In the genomic region with DNA sequence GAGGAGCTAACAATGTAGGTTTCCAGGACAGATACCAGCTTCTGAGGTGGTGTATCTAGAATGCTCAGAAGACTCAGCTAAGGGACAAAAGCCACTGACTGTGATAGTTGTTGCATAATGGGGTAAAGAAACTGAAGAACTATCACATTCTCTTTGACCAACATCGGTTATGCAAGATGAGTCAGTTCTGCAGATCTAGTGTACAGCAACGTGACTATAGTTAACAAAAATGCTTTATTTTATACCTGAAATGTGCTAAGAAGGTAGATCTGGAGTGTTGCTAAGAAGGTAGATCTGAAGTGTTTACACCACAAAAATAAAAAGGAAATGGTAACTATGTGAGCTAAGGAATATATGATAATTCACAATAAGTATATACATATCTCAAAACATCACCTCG, we compare ENCODE assay signal across 30 cellular contexts. TPM values are rescaled to one million over a fixed set of nuclear protein-coding genes. Genes with fewer than 3 reads are reported as not detected.
"Had no signal": no experiment of that assay in that cellular context is flagged by ENCODE, and none has a peak within 500 bp of the region (broad histone marks: within the 10 kb centered on the region; RNA-seq: fewer than 3 reads in every experiment).

No MANE protein-coding gene starts in this region.

- DNase-seq: activated CD4-positive, alpha-beta T cell treated with anti-CD3 and anti-CD28 coated beads, Interleukin-2, amount 10 ng/mL, durations not matched to agents 24 days and 14 days; activated CD4-positive, alpha-beta T cell treated with anti-CD3 and anti-CD28 coated beads, Interleukin-2, amount 50 U/mL, for 4 hours; activated CD8-positive, alpha-beta T cell treated with anti-CD3 and anti-CD28 coated beads, Interleukin-2, amount 10 ng/mL, durations not matched to agents 7 days and 5 days; activated gamma-delta T cell; activated naive CD4-positive, alpha-beta T cell treated with Interleukin-2 at 50 U/mL for 16 hours; activated naive CD8-positive, alpha-beta T cell treated with anti-CD3 and anti-CD28 coated beads, Interleukin-2, amount 10 ng/mL, durations not matched to agents 7 days and 5 days; activated T-cell treated with anti-CD3 and anti-CD28 coated beads, Interleukin-2, amount 50 U/mL, for 24 hours; amygdala; Karpas-422; MG63; NCI-H1048; NCI-H1105 treated with DMSO at 0.1 percent for 48 hours; NCI-H1436; NCI-H1694; NCI-H1930; NCI-H345; NCI-H524 treated with DMSO at 0.1 percent for 48 hours; OCI-M1; RPMI8226; SHP77 treated with DMSO at 0.1 percent for 48 hours; T-helper 1 cell; T-helper 2 cell; T-helper 9 cell had no signal

- H3K4me3 Mint-ChIP-seq: activated CD4-positive, alpha-beta T cell treated with anti-CD3 and anti-CD28 coated beads, Interleukin-2, amount 10 ng/mL, durations not matched to agents 24 days and 14 days; activated CD8-positive, alpha-beta T cell treated with anti-CD3 and anti-CD28 coated beads, Interleukin-2, amount 10 ng/mL, durations not matched to agents 7 days and 5 days; activated naive CD4-positive, alpha-beta T cell treated with anti-CD3 and anti-CD28 coated beads, Interleukin-2, amount 50 U/mL, for 24 hours; activated naive CD8-positive, alpha-beta T cell treated with anti-CD3 and anti-CD28 coated beads, Interleukin-2, amount 10 ng/mL, durations not matched to agents 7 days and 5 days; activated T-cell treated with anti-CD3 and anti-CD28 coated beads, Interleukin-2, amount 50 U/mL, for 24 hours had no signal

- H3K27ac Mint-ChIP-seq: activated CD4-positive, alpha-beta T cell treated with anti-CD3 and anti-CD28 coated beads, Interleukin-2, amount 10 ng/mL, durations not matched to agents 24 days and 14 days; activated CD8-positive, alpha-beta T cell treated with anti-CD3 and anti-CD28 coated beads, Interleukin-2, amount 10 ng/mL, durations not matched to agents 7 days and 5 days; activated naive CD4-positive, alpha-beta T cell treated with anti-CD3 and anti-CD28 coated beads, Interleukin-2, amount 50 U/mL, for 24 hours; activated naive CD8-positive, alpha-beta T cell treated with anti-CD3 and anti-CD28 coated beads, Interleukin-2, amount 10 ng/mL, durations not matched to agents 7 days and 5 days; activated T-cell treated with anti-CD3 and anti-CD28 coated beads, Interleukin-2, amount 50 U/mL, for 24 hours; activated T-helper 2 cell treated with anti-CD3 and anti-CD28 coated beads, Interferon-gamma antibody, Interleukin-2, Interleukin-4, amounts not matched to agents 10 μg/mL and 5 μg/mL and 100 μg/mL, durations not matched to agents 14 hours and 24 hours and 36 hours had no signal

- H3K9me3 Mint-ChIP-seq: activated CD4-positive, alpha-beta T cell treated with anti-CD3 and anti-CD28 coated beads, Interleukin-2, amount 10 ng/mL, durations not matched to agents 24 days and 14 days; activated naive CD4-positive, alpha-beta T cell treated with anti-CD3 and anti-CD28 coated beads, Interleukin-2, amount 50 U/mL, for 24 hours; activated naive CD8-positive, alpha-beta T cell treated with anti-CD3 and anti-CD28 coated beads, Interleukin-2, amount 10 ng/mL, durations not matched to agents 7 days and 5 days; activated T-cell treated with anti-CD3 and anti-CD28 coated beads, Interleukin-2, amount 50 U/mL, for 24 hours; activated T-helper 2 cell treated with anti-CD3 and anti-CD28 coated beads, Interferon-gamma antibody, Interleukin-2, Interleukin-4, amounts not matched to agents 10 μg/mL and 5 μg/mL and 100 μg/mL, durations not matched to agents 14 hours and 24 hours and 36 hours had no signal

- H3K4me1 ChIP-seq: ascending aorta had no signal

- H3K36me3 ChIP-seq: ascending aorta, MG63 had no signal

- H3K27me3 Mint-ChIP-seq: activated naive CD4-positive, alpha-beta T cell treated with anti-CD3 and anti-CD28 coated beads, Interleukin-2, amount 50 U/mL, for 24 hours; activated naive CD8-positive, alpha-beta T cell treated with anti-CD3 and anti-CD28 coated beads, Interleukin-2, amount 10 ng/mL, durations not matched to agents 7 days and 5 days had no signal

- H3K27me3 ChIP-seq: ascending aorta, MG63 had no signal

- H3K27ac ChIP-seq: ascending aorta had no signal

- H3K36me3 Mint-ChIP-seq: activated naive CD4-positive, alpha-beta T cell treated with anti-CD3 and anti-CD28 coated beads, Interleukin-2, amount 50 U/mL, for 24 hours; activated naive CD8-positive, alpha-beta T cell treated with anti-CD3 and anti-CD28 coated beads, Interleukin-2, amount 10 ng/mL, durations not matched to agents 7 days and 5 days had no signal

- H3K9me3 ChIP-seq: ascending aorta, MG63 had no signal

- H3K4me1 Mint-ChIP-seq: activated CD4-positive, alpha-beta T cell treated with anti-CD3 and anti-CD28 coated beads, Interleukin-2, amount 10 ng/mL, durations not matched to agents 24 days and 14 days; activated naive CD4-positive, alpha-beta T cell treated with anti-CD3 and anti-CD28 coated beads, Interleukin-2, amount 50 U/mL, for 24 hours; activated naive CD8-positive, alpha-beta T cell treated with anti-CD3 and anti-CD28 coated beads, Interleukin-2, amount 10 ng/mL, durations not matched to agents 7 days and 5 days had no signal

- H3K4me3 ChIP-seq: ascending aorta, K562, MG63 had no signal

RNA-seq across cellular contexts. Expression of a gene that starts 2.5 kb away (rescaled TPM):
- total RNA-seq: activated CD4-positive, alpha-beta T cell treated with anti-CD3 and anti-CD28 coated beads, Interleukin-2, amount 10 ng/mL, durations not matched to agents 24 days and 14 days; activated CD8-positive, alpha-beta T cell treated with anti-CD3 and anti-CD28 coated beads, Interleukin-2, amount 10 ng/mL, durations not matched to agents 7 days and 5 days; activated naive CD8-positive, alpha-beta T cell treated with anti-CD3 and anti-CD28 coated beads, Interleukin-2, amount 10 ng/mL, durations not matched to agents 7 days and 5 days; activated T-helper 2 cell treated with anti-CD3 and anti-CD28 coated beads, Interferon-gamma antibody, Interleukin-2, Interleukin-4, amounts not matched to agents 10 μg/mL and 5 μg/mL and 100 μg/mL, durations not matched to agents 14 hours and 24 hours and 36 hours; ascending aorta; cardiac septum; K562; NCI-H460; SK-MEL-5 had no signal

RNA-seq across cellular contexts. Expression of a gene that starts 7.8 kb away (rescaled TPM):
- total RNA-seq: activated CD4-positive, alpha-beta T cell treated with anti-CD3 and anti-CD28 coated beads, Interleukin-2, amount 10 ng/mL, durations not matched to agents 24 days and 14 days; activated CD8-positive, alpha-beta T cell treated with anti-CD3 and anti-CD28 coated beads, Interleukin-2, amount 10 ng/mL, durations not matched to agents 7 days and 5 days; activated naive CD8-positive, alpha-beta T cell treated with anti-CD3 and anti-CD28 coated beads, Interleukin-2, amount 10 ng/mL, durations not matched to agents 7 days and 5 days; activated T-helper 2 cell treated with anti-CD3 and anti-CD28 coated beads, Interferon-gamma antibody, Interleukin-2, Interleukin-4, amounts not matched to agents 10 μg/mL and 5 μg/mL and 100 μg/mL, durations not matched to agents 14 hours and 24 hours and 36 hours; ascending aorta; cardiac septum; K562; NCI-H460; SK-MEL-5 had no signal

RNA-seq across cellular contexts. Expression of a gene that starts 12.5 kb away (rescaled TPM):
- total RNA-seq: activated CD4-positive, alpha-beta T cell treated with anti-CD3 and anti-CD28 coated beads, Interleukin-2, amount 10 ng/mL, durations not matched to agents 24 days and 14 days; activated CD8-positive, alpha-beta T cell treated with anti-CD3 and anti-CD28 coated beads, Interleukin-2, amount 10 ng/mL, durations not matched to agents 7 days and 5 days; activated naive CD8-positive, alpha-beta T cell treated with anti-CD3 and anti-CD28 coated beads, Interleukin-2, amount 10 ng/mL, durations not matched to agents 7 days and 5 days; activated T-helper 2 cell treated with anti-CD3 and anti-CD28 coated beads, Interferon-gamma antibody, Interleukin-2, Interleukin-4, amounts not matched to agents 10 μg/mL and 5 μg/mL and 100 μg/mL, durations not matched to agents 14 hours and 24 hours and 36 hours; ascending aorta; cardiac septum; K562; NCI-H460; SK-MEL-5 had no signal

RNA-seq across cellular contexts. Expression of a gene that starts 18.2 kb away (rescaled TPM):
- total RNA-seq: activated CD4-positive, alpha-beta T cell treated with anti-CD3 and anti-CD28 coated beads, Interleukin-2, amount 10 ng/mL, durations not matched to agents 24 days and 14 days; activated CD8-positive, alpha-beta T cell treated with anti-CD3 and anti-CD28 coated beads, Interleukin-2, amount 10 ng/mL, durations not matched to agents 7 days and 5 days; activated naive CD8-positive, alpha-beta T cell treated with anti-CD3 and anti-CD28 coated beads, Interleukin-2, amount 10 ng/mL, durations not matched to agents 7 days and 5 days; activated T-helper 2 cell treated with anti-CD3 and anti-CD28 coated beads, Interferon-gamma antibody, Interleukin-2, Interleukin-4, amounts not matched to agents 10 μg/mL and 5 μg/mL and 100 μg/mL, durations not matched to agents 14 hours and 24 hours and 36 hours; ascending aorta; cardiac septum; K562; NCI-H460; SK-MEL-5 had no signal

RNA-seq across cellular contexts. Expression of a gene that starts 29.9 kb away (rescaled TPM):
- total RNA-seq: activated CD4-positive, alpha-beta T cell treated with anti-CD3 and anti-CD28 coated beads, Interleukin-2, amount 10 ng/mL, durations not matched to agents 24 days and 14 days; activated CD8-positive, alpha-beta T cell treated with anti-CD3 and anti-CD28 coated beads, Interleukin-2, amount 10 ng/mL, durations not matched to agents 7 days and 5 days; activated naive CD8-positive, alpha-beta T cell treated with anti-CD3 and anti-CD28 coated beads, Interleukin-2, amount 10 ng/mL, durations not matched to agents 7 days and 5 days; activated T-helper 2 cell treated with anti-CD3 and anti-CD28 coated beads, Interferon-gamma antibody, Interleukin-2, Interleukin-4, amounts not matched to agents 10 μg/mL and 5 μg/mL and 100 μg/mL, durations not matched to agents 14 hours and 24 hours and 36 hours; ascending aorta; cardiac septum; K562; NCI-H460; SK-MEL-5 had no signal
